ENCODE assay signal across 11 cellular contexts in genomic region chr13:75312884-75313520, GRCh38.
DNase-seq lines count a peak whose midpoint lies in the region; ATAC-seq and TF ChIP-seq lines count a peak whose summit lies in the region.
"Had no signal": no experiment of that assay in that cellular context is flagged by ENCODE, and none has a peak within 500 bp of the region (broad histone marks: within the 10 kb centered on the region; RNA-seq: fewer than 3 reads in every experiment).

No MANE protein-coding gene starts in this region.

- H3K9me3 Mint-ChIP-seq in activated CD4-positive, alpha-beta memory T cell treated with anti-CD3 and anti-CD28 coated beads, Interleukin-2, amount 10 ng/mL, durations not matched to agents 7 days and 5 days: no peaks in the 10 kb centered on the region

- H3K27me3 Mint-ChIP-seq in activated CD4-positive, alpha-beta memory T cell treated with anti-CD3 and anti-CD28 coated beads, Interleukin-2, amount 10 ng/mL, durations not matched to agents 7 days and 5 days: no peaks in the 10 kb centered on the region

- intact Hi-C loops in uterus (cut with DNase I; ENCODE audit: low total_unique reads): no loop called here

- peaks cover 9% of the 10 kb centered on the region for H3K36me3 Mint-ChIP-seq in activated CD4-positive, alpha-beta memory T cell treated with anti-CD3 and anti-CD28 coated beads, Interleukin-2, amount 10 ng/mL, durations not matched to agents 7 days and 5 days (ENCODE audit: low read depth)

- H3K27ac ChIP-seq in uterus: no peak overlapping the region
- H3K27ac ChIP-seq: prostate gland, SK-N-MC had no signal

- CTCF ChIA-PET in activated CD4-positive, alpha-beta memory T cell treated with anti-CD3 and anti-CD28 coated beads, Interleukin-2, amount 10 ng/mL, durations not matched to agents 7 days and 5 days (lab: Charles Lee): interaction anchor here (0.8 to 1.2 kb wide), 3 partner anchors 45 to 237 kb away, joined by 3 to 4 read pairs (median 3); partner anchors contain the start of gene UCHL3

- H3K27me3 ChIP-seq in uterus: no peaks in the 10 kb centered on the region

- POLR2A ChIA-PET in activated CD4-positive, alpha-beta memory T cell treated with anti-CD3 and anti-CD28 coated beads, Interleukin-2, amount 10 ng/mL, durations not matched to agents 7 days and 5 days (lab: Charles Lee): interaction anchor here (1.2 to 4.1 kb wide), 2 partner anchors 14 to 53 kb away, joined by 3 to 39 read pairs; no protein-coding TSS in a partner anchor

- peaks cover 30% of the 10 kb centered on the region for H3K4me1 Mint-ChIP-seq in activated CD4-positive, alpha-beta memory T cell treated with anti-CD3 and anti-CD28 coated beads, Interleukin-2, amount 10 ng/mL, durations not matched to agents 7 days and 5 days

- H3K4me1 ChIP-seq in uterus: no peaks in the 10 kb centered on the region
- H3K4me1 ChIP-seq: prostate gland had no signal

- H3K4me3 Mint-ChIP-seq in activated CD4-positive, alpha-beta memory T cell treated with anti-CD3 and anti-CD28 coated beads, Interleukin-2, amount 10 ng/mL, durations not matched to agents 7 days and 5 days: no peak overlapping the region

- H3K9me3 ChIP-seq in uterus: no peaks in the 10 kb centered on the region
- H3K9me3 ChIP-seq: prostate gland had no signal

- no peaks in the 10 kb centered on the region for H3K36me3 ChIP-seq in uterus
- H3K36me3 ChIP-seq: prostate gland had no signal

- DNase-seq in activated CD4-positive, alpha-beta memory T cell treated with anti-CD3 and anti-CD28 coated beads, Interleukin-2, amount 10 ng/mL, durations not matched to agents 7 days and 5 days: peak; percentile 72
- peak; percentile 74 for DNase-seq in stimulated activated CD4-positive, alpha-beta T cell treated with anti-CD3 and anti-CD28 coated beads, Interleukin-15, amount 100 ng/mL, for 24 hours
- DNase-seq in NCI-H1092 (lab: John Stamatoyannopoulos, UW): no peak
- DNase-seq in uterus: no peak
- DNase-seq in cortex of kidney (lab: John Stamatoyannopoulos, UW): no peak
- DNase-seq: DMS53 had no signal

- no peak for TF ChIP-seq CTCF in uterus (IDR thresholded peaks at IDR 0.05)

- no peak overlapping the region for H3K4me3 ChIP-seq in uterus
- H3K4me3 ChIP-seq: prostate gland, SK-N-MC had no signal

- H3K27ac Mint-ChIP-seq in activated CD4-positive, alpha-beta memory T cell treated with anti-CD3 and anti-CD28 coated beads, Interleukin-2, amount 10 ng/mL, durations not matched to agents 7 days and 5 days: peak overlapping the region; percentile 44

- TF ChIP-seq POLR2A in uterus (IDR thresholded peaks at IDR 0.05): no peak

- ATAC-seq in GM19035 (IDR thresholded peaks at IDR 0.05; ENCODE audit: unreplicated experiment): peak; percentile 40
- ATAC-seq in HG03135 (IDR thresholded peaks at IDR 0.05; ENCODE audit: unreplicated experiment): peak; percentile 59
- no peak for ATAC-seq in GM18519 (IDR thresholded peaks at IDR 0.05; ENCODE audit: low FRiP score, unreplicated experiment)

Comparison
In these comparisons a context has a peak if more than half of its experiments do, and no peak if none do; other contexts are left out.
1. DNase-seq: peak in activated CD4-positive, alpha-beta memory T cell treated with anti-CD3 and anti-CD28 coated beads, Interleukin-2, amount 10 ng/mL, durations not matched to agents 7 days and 5 days (single experiment) and stimulated activated CD4-positive, alpha-beta T cell treated with anti-CD3 and anti-CD28 coated beads, Interleukin-15, amount 100 ng/mL, for 24 hours (single experiment); none in NCI-H1092 (single experiment), uterus (0 of 2) and cortex of kidney (single experiment).